ENCODE assay signal across 8 cellular contexts in genomic region chr11:13210424-13210823, GRCh38.
DNase-seq lines count a peak whose midpoint lies in the region; ATAC-seq and TF ChIP-seq lines count a peak whose summit lies in the region.

No MANE protein-coding gene starts in this region.

- H3K36me3 Mint-ChIP-seq in activated naive CD4-positive, alpha-beta T cell treated with anti-CD3 and anti-CD28 coated beads, Interleukin-2, amount 50 U/mL, for 72 hours = no peaks in the 10 kb centered on the region
- H3K36me3 Mint-ChIP-seq in neural crest cell (ENCODE audit: low read depth) = no peaks in the 10 kb centered on the region

- no peak overlapping the region for H3K4me3 ChIP-seq in NB4 (ENCODE audit: low read depth, low read length)

- DNase-seq in activated naive CD4-positive, alpha-beta T cell treated with Interleukin-2 at 50 U/mL for 16 hours = peak; percentile 25
- DNase-seq in activated naive CD4-positive, alpha-beta T cell treated with anti-CD3 and anti-CD28 coated beads, Interleukin-2, amount 50 U/mL, for 72 hours (ENCODE audit: low spot score in 2 of 2) = no peak
- DNase-seq in NB4 (ENCODE audit: low read depth) (peak; percentile 37), T follicular helper cell (ENCODE audit: low read depth) (peak; percentile 3), neural crest cell (ENCODE audit: low read depth, low spot score) (peak; percentile 30)

- H3K9me3 Mint-ChIP-seq in activated naive CD4-positive, alpha-beta T cell treated with anti-CD3 and anti-CD28 coated beads, Interleukin-2, amount 50 U/mL, for 72 hours = no peaks in the 10 kb centered on the region
- no peaks in the 10 kb centered on the region for H3K9me3 Mint-ChIP-seq in neural crest cell

- no peak overlapping the region for H3K4me3 Mint-ChIP-seq in neural crest cell

- H3K4me1 Mint-ChIP-seq in neural crest cell = peaks cover 43% of the 10 kb centered on the region

- TF ChIP-seq POLR2A in NB4 (IDR thresholded peaks at IDR 0.05; ENCODE audit: extremely low read depth, insufficient read length) = no peak

- ATAC-seq in activated naive CD4-positive, alpha-beta T cell treated with anti-CD3 and anti-CD28 coated beads, Interleukin-2, amount 50 U/mL, for 72 hours = no peak
- peak; percentile 50 for ATAC-seq in esophagus mucosa
- no peak for ATAC-seq in GM19351 (IDR thresholded peaks at IDR 0.05; ENCODE audit: unreplicated experiment)
- ATAC-seq in GM21515 (IDR thresholded peaks at IDR 0.05; ENCODE audit: unreplicated experiment) = no peak

- TF ChIP-seq CTCF in NB4 (IDR thresholded peaks at IDR 0.05; ENCODE audit: low read depth, low read length) = peak; percentile 17
- peak; percentile 75 for TF ChIP-seq CTCF in neural crest cell (conservative IDR thresholded peaks at IDR 0.05)

- no peaks in the 10 kb centered on the region for H3K27me3 Mint-ChIP-seq in neural crest cell (ENCODE audit: low read depth)

- H3K27ac Mint-ChIP-seq in activated naive CD4-positive, alpha-beta T cell treated with anti-CD3 and anti-CD28 coated beads, Interleukin-2, amount 50 U/mL, for 72 hours = no peak overlapping the region
- H3K27ac Mint-ChIP-seq in neural crest cell (ENCODE audit: unreplicated experiment) = no peak overlapping the region

Comparison
In these comparisons a context has a peak if more than half of its experiments do, and no peak if none do; other contexts are left out.
1. DNase-seq: peak in activated naive CD4-positive, alpha-beta T cell treated with Interleukin-2 at 50 U/mL for 16 hours (single experiment), NB4 (single experiment), T follicular helper cell (single experiment) and neural crest cell (single experiment); none in activated naive CD4-positive, alpha-beta T cell treated with anti-CD3 and anti-CD28 coated beads, Interleukin-2, amount 50 U/mL, for 72 hours (0 of 2).